ENCODE assay signal across 8 cellular contexts in genomic region chr3:132038198-132038825, GRCh38. TPM values are rescaled to one million over a fixed set of nuclear protein-coding genes. Genes with fewer than 3 reads are reported as not detected.
DNase-seq lines count a peak whose midpoint lies in the region; ATAC-seq, FAIRE-seq and TF ChIP-seq lines count a peak whose summit lies in the region.

No MANE protein-coding gene starts in this region.

- peaks cover 14% of the 10 kb centered on the region for H3K4me1 Mint-ChIP-seq in neural progenitor cell

- TF ChIP-seq CTCF in K562 (IDR thresholded peaks at IDR 0.05 in 2 of 3, conservative IDR thresholded peaks at IDR 0.05 in 1 of 3; ENCODE audit: insufficient read depth in 2 of 3, low read depth in 1 of 3, low read length in 3 of 3): peak; percentile 30 to 36 (median 36); a peak in 2 of 6 replicates
- TF ChIP-seq CTCF in neural progenitor cell (IDR thresholded peaks at IDR 0.05): peak; percentile 70
- peak in 1 of 2 experiments; percentile 33 for TF ChIP-seq CTCF in tibial artery (IDR thresholded peaks at IDR 0.05)

- no peaks in the 10 kb centered on the region for H3K9me3 ChIP-seq in K562 (replicated peaks; ENCODE audit: control insufficient read depth, insufficient read depth, low read depth, low read length)
- no peaks in the 10 kb centered on the region for H3K9me3 ChIP-seq in neural progenitor cell (ENCODE audit: low read depth)
- H3K9me3 ChIP-seq in tibial artery: no peaks in the 10 kb centered on the region

- H3K36me3 Mint-ChIP-seq in neural progenitor cell: no peaks in the 10 kb centered on the region

- no peak for TF ChIP-seq EP300 in K562 (IDR thresholded peaks at IDR 0.05; ENCODE audit: low read length)

- BruUV-seq in K562 (replicated peaks; lab: Mats Ljungman, UMichigan): no TSS peak

- no peaks in the 10 kb centered on the region for H3K27me3 ChIP-seq in K562 (ENCODE audit: control insufficient read depth in 2 of 2, insufficient read depth in 2 of 2, low read length in 2 of 2)
- H3K27me3 ChIP-seq in neural progenitor cell: peaks cover 41% of the 10 kb centered on the region
- peaks cover 0 to 40% of the 10 kb centered on the region in 2 donors for H3K27me3 ChIP-seq in tibial artery

- H3K9me1 ChIP-seq in K562 (ENCODE audit: control insufficient read depth, insufficient read depth, low read length): no peaks in the 10 kb centered on the region

- 0% methylated on average over 1 of the region's 1 CpG for WGBS in K562 (ENCODE audit: insufficient coverage, low coverage, missing lambda C conversion rate)

- no peak overlapping the region for H2AFZ ChIP-seq in K562 (ENCODE audit: low read depth, low read length)
- H2AFZ ChIP-seq in neural progenitor cell (replicated peaks): no peak overlapping the region

- H3K9ac ChIP-seq in K562 (ENCODE audit: insufficient read depth in 1 of 2, low read depth in 2 of 2, low read length in 2 of 2): no peak overlapping the region
- H3K9ac ChIP-seq in neural progenitor cell: no peak overlapping the region

- no peak overlapping the region for H3K4me3 ChIP-seq in K562
- H3K4me3 ChIP-seq in neural progenitor cell: no peak overlapping the region
- H3K4me3 ChIP-seq in tibial artery: no peak overlapping the region

- no peak for TF ChIP-seq POLR2A in K562 (conservative IDR thresholded peaks at IDR 0.05)

- TF ChIP-seq RAD21 in K562 (CRISPR knock-in tag; conservative IDR thresholded peaks at IDR 0.05 in 1 of 2, IDR thresholded peaks at IDR 0.05 in 1 of 2): peak in 1 of 2 experiments; percentile 31; a peak in 1 of 4 replicates

- DNase-seq in DMS 273 (lab: John Stamatoyannopoulos, UW; ENCODE audit: unreplicated experiment) (peak; percentile 53), DMS 273 treated with DMSO at 0.1 percent for 48 hours (lab: John Stamatoyannopoulos, UW) (no peak), NCI-H146 treated with DMSO at 0.1 percent for 48 hours (lab: John Stamatoyannopoulos, UW; ENCODE audit: unreplicated experiment) (peak; percentile 13), K562 (ENCODE audit: extremely low read depth in 1 of 4, low spot score in 3 of 4) (peak in 1 of 4 experiments; percentile 3), neural progenitor cell (ENCODE audit: low spot score) (peak; percentile 44), ureter (ENCODE audit: low spot score) (no peak), NK-92 (lab: John Stamatoyannopoulos, UW; ENCODE audit: unreplicated experiment) (no peak), tibial artery (no peak)

- H3K27ac ChIP-seq in K562 (ENCODE audit: extremely low read depth, low read depth, low read length) (no peak overlapping the region), neural progenitor cell (no peak overlapping the region), tibial artery (no peak overlapping the region)

- no peaks in the 10 kb centered on the region for H3K36me3 ChIP-seq in K562 (ENCODE audit: control insufficient read depth, insufficient read depth, low read length)
- no peaks in the 10 kb centered on the region for H3K36me3 ChIP-seq in neural progenitor cell
- no peaks in the 10 kb centered on the region for H3K36me3 ChIP-seq in tibial artery

- H3K4me1 ChIP-seq in K562 (replicated peaks in 1 of 2; ENCODE audit: control insufficient read depth in 2 of 2, insufficient read depth in 2 of 2, low read length in 2 of 2): peaks cover 0 to 5% of the 10 kb centered on the region in 2 experiments; a peak in 1 of 5 replicates
- peaks cover 5% of the 10 kb centered on the region for H3K4me1 ChIP-seq in neural progenitor cell
- peaks cover 0 to 9% (median 4%) of the 10 kb centered on the region in 4 donors for H3K4me1 ChIP-seq in tibial artery

- intact Hi-C loops in K562 (cut with micrococcal nuclease): loop anchor here (5.0 to 10.0 kb wide), 2 partner anchors 144 to 494 kb away; no protein-coding TSS in a partner anchor
- intact Hi-C loops in tibial artery (cut with DNase I; ENCODE audit: low total_unique reads): loop anchor here (10.0 kb wide), 1 partner anchor 244 kb away; no protein-coding TSS in a partner anchor

- POLR2A ChIA-PET in K562 (lab: Yijun Ruan, JAX): no interaction called here

- H3K4me2 ChIP-seq in K562 (ENCODE audit: insufficient read depth, low read length): no peak overlapping the region
- H3K4me2 ChIP-seq in neural progenitor cell: no peak overlapping the region

- H3K27ac Mint-ChIP-seq in neural progenitor cell: no peak overlapping the region

- ATAC-seq in K562: no peak

- peaks cover 21% of the 10 kb centered on the region for H3K27me3 Mint-ChIP-seq in neural progenitor cell (ENCODE audit: insufficient read depth, low read depth)

- in situ Hi-C loops in K562 (cut with MboI): no loop called here

- H3K79me2 ChIP-seq in K562 (ENCODE audit: control insufficient read depth, insufficient read depth, low read length) (no peaks in the 10 kb centered on the region), neural progenitor cell (ENCODE audit: low read depth) (no peaks in the 10 kb centered on the region)

- H4K20me1 ChIP-seq in K562 (replicated peaks; ENCODE audit: control insufficient read depth, insufficient read depth, low read length) (no peaks in the 10 kb centered on the region), neural progenitor cell (ENCODE audit: low read depth) (no peaks in the 10 kb centered on the region)

- CTCF ChIA-PET in K562 (lab: Yijun Ruan, JAX; ENCODE audit: low intra/inter-chr PET ratio): interaction anchor here (0.6 kb wide), 1 partner anchor 219 kb away, joined by 3 read pairs; no protein-coding TSS in a partner anchor

- no peak for FAIRE-seq in K562 (lab: Jason Lieb, UNC)

- H3K9me3 Mint-ChIP-seq in neural progenitor cell: no peaks in the 10 kb centered on the region

- H3K4me3 Mint-ChIP-seq in neural progenitor cell: no peak overlapping the region

- H3F3A ChIP-seq in neural progenitor cell (ENCODE audit: low read depth): no peaks in the 10 kb centered on the region

TF ChIP-seq in K562, 482 proteins besides CTCF, POLR2A, EP300 and RAD21 (continues in another document):
- TF ChIP-seq MAX (CRISPR knock-in tag; IDR thresholded peaks at IDR 0.05): no peak
- TF ChIP-seq, protein P1, sequence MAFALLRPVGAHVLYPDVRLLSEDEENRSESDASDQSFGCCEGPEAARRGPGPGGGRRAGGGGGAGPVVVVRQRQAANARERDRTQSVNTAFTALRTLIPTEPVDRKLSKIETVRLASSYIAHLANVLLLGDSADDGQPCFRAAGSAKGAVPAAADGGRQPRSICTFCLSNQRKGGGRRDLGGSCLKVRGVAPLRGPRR (CRISPR knock-in tag; IDR thresholded peaks at IDR 0.05): no peak
- no peak for TF ChIP-seq TBL1XR1 (IDR thresholded peaks at IDR 0.05; ENCODE audit: low read length in 2 of 2)
- TF ChIP-seq ZNF347 (CRISPR knock-in tag; IDR thresholded peaks at IDR 0.05; ENCODE audit: low read depth): no peak
- TF ChIP-seq MCM5 (IDR thresholded peaks at IDR 0.05; ENCODE audit: low read depth): no peak
- TF ChIP-seq KDM5B (IDR thresholded peaks at IDR 0.05; ENCODE audit: insufficient replicate concordance, low read depth, low read length): no peak
- TF ChIP-seq, protein P2, sequence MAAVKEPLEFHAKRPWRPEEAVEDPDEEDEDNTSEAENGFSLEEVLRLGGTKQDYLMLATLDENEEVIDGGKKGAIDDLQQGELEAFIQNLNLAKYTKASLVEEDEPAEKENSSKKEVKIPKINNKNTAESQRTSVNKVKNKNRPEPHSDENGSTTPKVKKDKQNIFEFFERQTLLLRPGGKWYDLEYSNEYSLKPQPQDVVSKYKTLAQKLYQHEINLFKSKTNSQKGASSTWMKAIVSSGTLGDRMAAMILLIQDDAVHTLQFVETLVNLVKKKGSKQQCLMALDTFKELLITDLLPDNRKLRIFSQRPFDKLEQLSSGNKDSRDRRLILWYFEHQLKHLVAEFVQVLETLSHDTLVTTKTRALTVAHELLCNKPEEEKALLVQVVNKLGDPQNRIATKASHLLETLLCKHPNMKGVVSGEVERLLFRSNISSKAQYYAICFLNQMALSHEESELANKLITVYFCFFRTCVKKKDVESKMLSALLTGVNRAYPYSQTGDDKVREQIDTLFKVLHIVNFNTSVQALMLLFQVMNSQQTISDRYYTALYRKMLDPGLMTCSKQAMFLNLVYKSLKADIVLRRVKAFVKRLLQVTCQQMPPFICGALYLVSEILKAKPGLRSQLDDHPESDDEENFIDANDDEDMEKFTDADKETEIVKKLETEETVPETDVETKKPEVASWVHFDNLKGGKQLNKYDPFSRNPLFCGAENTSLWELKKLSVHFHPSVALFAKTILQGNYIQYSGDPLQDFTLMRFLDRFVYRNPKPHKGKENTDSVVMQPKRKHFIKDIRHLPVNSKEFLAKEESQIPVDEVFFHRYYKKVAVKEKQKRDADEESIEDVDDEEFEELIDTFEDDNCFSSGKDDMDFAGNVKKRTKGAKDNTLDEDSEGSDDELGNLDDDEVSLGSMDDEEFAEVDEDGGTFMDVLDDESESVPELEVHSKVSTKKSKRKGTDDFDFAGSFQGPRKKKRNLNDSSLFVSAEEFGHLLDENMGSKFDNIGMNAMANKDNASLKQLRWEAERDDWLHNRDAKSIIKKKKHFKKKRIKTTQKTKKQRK (IDR thresholded peaks at IDR 0.05; ENCODE audit: borderline replicate concordance, low read depth, low read length): no peak
- no peak for TF ChIP-seq PHTF2 (CRISPR knock-in tag; IDR thresholded peaks at IDR 0.05)

RNA-seq across cellular contexts. Expression of gene CPNE4, which starts 3.5 kb away (rescaled TPM):
- not detected in 2 replicates for total RNA-seq in K562 (2011; cell fraction: chromatin; rRNA removed; ENCODE audit: low replicate concordance)
- not detected in 2 replicates for total RNA-seq in K562 (2011; cell fraction: nucleolus; rRNA removed)
- total RNA-seq in K562 (2011; cell fraction: nucleoplasm; rRNA removed): not detected in 2 replicates
- total RNA-seq in K562 (2014; rRNA removed) (not detected in 2 replicates), K562 (2014; rRNA removed; fragmentation: Illumina TruSeq; extraction: Trizol) (not detected in 2 replicates), K562 (2015; rRNA removed; fragmentation: Illumina TruSeq; extraction: Trizol) (not detected in 2 replicates), K562 (2021) (not detected in 2 replicates), neural progenitor cell (ENCODE audit: low replicate concordance) (0.09 TPM in 1 of 2 replicates, not detected in the other), ureter (1.9 TPM)
- polyA plus RNA-seq in K562 (2011; rRNA removed) (not detected in 2 replicates), K562 (2014; fragmentation: Illumina TruSeq; extraction: Trizol) (not detected in 2 replicates), K562 (2014; fragmentation: Nextera tagmentation; extraction: Ambion mirVana) (not detected), K562 (2014; rRNA removed) (not detected in 2 replicates)
- polyA plus RNA-seq in K562 (2011; cell fraction: cytosol; rRNA removed): not detected in 2 replicates
- polyA plus RNA-seq in K562 (2011; cell fraction: nucleus; rRNA removed): not detected in 2 replicates
- polyA plus RNA-seq in K562 (2012): 0.07 TPM in 1 of 2 replicates, not detected in the other
- polyA minus RNA-seq in K562 (2011; rRNA and poly(A)+ RNA removed): not detected in 2 replicates
- polyA minus RNA-seq in K562 (2011; cell fraction: cytosol; rRNA and poly(A)+ RNA removed): not detected in 2 replicates
- not detected in 2 replicates for polyA minus RNA-seq in K562 (2011; cell fraction: nucleus; rRNA and poly(A)+ RNA removed)

Comparison
In these comparisons a context has a peak if more than half of its experiments do, and no peak if none do; other contexts are left out.
1. DNase-seq: peak in DMS 273 (single experiment), NCI-H146 treated with DMSO at 0.1 percent for 48 hours (single experiment) and neural progenitor cell (single experiment); none in DMS 273 treated with DMSO at 0.1 percent for 48 hours (single experiment), ureter (single experiment), NK-92 (single experiment) and tibial artery (0 of 2).